1 cellular context compared by ENCODE assay signal in the genomic region with DNA sequence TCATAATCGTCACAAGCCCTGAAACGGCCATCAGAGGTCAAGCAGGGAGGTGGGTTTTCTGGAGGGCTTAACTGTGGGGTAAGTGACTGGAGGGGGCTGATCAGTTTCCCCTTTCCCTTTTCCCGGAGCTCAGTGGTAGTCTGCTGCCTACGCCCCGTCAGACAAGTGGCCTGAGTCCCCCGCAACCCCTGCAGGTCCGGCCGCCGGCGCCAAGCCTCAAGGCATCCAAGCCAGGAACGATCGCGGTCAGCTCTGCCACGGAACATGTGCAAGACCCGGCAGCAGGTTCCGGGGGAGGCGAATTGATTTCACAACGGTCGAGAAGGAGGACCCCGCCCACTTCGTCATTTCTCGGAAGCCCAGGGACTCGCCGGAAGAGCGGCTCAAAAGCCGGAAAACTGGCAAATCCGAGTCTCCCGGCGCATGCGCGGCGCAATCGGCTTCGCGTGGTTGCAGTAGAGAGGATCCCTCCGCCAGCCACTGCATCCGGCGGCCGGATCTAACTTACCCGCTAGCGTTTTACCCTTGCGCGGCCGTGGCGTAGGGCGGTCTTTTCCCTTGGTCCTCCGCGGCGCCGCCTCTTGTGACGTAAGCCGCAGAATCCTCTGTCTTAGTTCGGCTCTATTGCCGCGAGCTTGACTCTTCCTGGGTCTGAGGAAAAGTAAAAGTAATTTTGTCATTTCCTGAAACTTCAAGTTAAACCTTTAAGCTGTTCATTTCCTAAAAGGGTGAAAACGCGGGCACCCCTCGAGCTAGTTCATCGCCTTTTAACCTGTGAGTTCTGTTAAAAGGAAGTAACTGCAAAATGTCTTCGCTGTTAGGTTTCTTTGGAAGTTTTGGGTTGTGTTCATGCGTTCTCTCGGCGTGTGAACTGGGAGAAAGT.
TF ChIP-seq lines count a peak whose summit lies in the region.

No MANE protein-coding gene starts in this region.

TF ChIP-seq in HepG2, 621 proteins besides CTCF, POLR2A, EP300 and RAD21 (continued from another document and continues in another):
- TF ChIP-seq FLYWCH1 (CRISPR knock-in tag; IDR thresholded peaks at IDR 0.05) = no peak
- peak; percentile 58 for TF ChIP-seq PHF5A (CRISPR knock-in tag; IDR thresholded peaks at IDR 0.05; ENCODE audit: low read depth, unreplicated experiment)
- peak; percentile 97 for TF ChIP-seq MXD1 (CRISPR knock-in tag; IDR thresholded peaks at IDR 0.05)
- TF ChIP-seq MTF1 (CRISPR knock-in tag; IDR thresholded peaks at IDR 0.05) = 0 out of 2 replicates have a peak, but pooled peaks have one; percentile 38
- TF ChIP-seq KIAA2018 (CRISPR knock-in tag; IDR thresholded peaks at IDR 0.05; ENCODE audit: borderline replicate concordance) = no peak; the same call in 1 of the 2 replicates
- TF ChIP-seq ZNF543 (CRISPR knock-in tag; IDR thresholded peaks at IDR 0.05) = peak; percentile 85
- TF ChIP-seq, protein P1, sequence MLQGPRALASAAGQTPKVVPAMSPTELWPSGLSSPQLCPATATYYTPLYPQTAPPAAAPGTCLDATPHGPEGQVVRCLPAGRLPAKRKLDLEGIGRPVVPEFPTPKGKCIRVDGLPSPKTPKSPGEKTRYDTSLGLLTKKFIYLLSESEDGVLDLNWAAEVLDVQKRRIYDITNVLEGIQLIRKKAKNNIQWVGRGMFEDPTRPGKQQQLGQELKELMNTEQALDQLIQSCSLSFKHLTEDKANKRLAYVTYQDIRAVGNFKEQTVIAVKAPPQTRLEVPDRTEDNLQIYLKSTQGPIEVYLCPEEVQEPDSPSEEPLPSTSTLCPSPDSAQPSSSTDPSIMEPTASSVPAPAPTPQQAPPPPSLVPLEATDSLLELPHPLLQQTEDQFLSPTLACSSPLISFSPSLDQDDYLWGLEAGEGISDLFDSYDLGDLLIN (CRISPR knock-in tag; IDR thresholded peaks at IDR 0.05; ENCODE audit: borderline replicate concordance) = no peak; the same call in 1 of the 2 replicates
- peak; percentile 95 for TF ChIP-seq HOMEZ (CRISPR knock-in tag; IDR thresholded peaks at IDR 0.05; ENCODE audit: low read depth)
- peak; percentile 59; the same call in 1 of the 2 replicates for TF ChIP-seq ZNF292 (CRISPR knock-in tag; IDR thresholded peaks at IDR 0.05; ENCODE audit: borderline replicate concordance, low read depth)
- no peak for TF ChIP-seq LRRFIP1 (CRISPR knock-in tag; conservative IDR thresholded peaks at IDR 0.05)
- 0 out of 2 replicates have a peak, but pooled peaks have one; percentile 13 for TF ChIP-seq ARID3A (IDR thresholded peaks at IDR 0.05; ENCODE audit: low read depth, low read length)
- peak; percentile 76; the same call in 1 of the 2 replicates for TF ChIP-seq ZSCAN20 (CRISPR knock-in tag; IDR thresholded peaks at IDR 0.05; ENCODE audit: borderline replicate concordance)
- TF ChIP-seq RFX5 (IDR thresholded peaks at IDR 0.05; ENCODE audit: low read depth, low read length) = no peak
- peak; percentile 87 for TF ChIP-seq IKZF4 (CRISPR knock-in tag; IDR thresholded peaks at IDR 0.05; ENCODE audit: borderline replicate concordance, low read depth, not compliant biosample characterization)
- TF ChIP-seq, protein P2, sequence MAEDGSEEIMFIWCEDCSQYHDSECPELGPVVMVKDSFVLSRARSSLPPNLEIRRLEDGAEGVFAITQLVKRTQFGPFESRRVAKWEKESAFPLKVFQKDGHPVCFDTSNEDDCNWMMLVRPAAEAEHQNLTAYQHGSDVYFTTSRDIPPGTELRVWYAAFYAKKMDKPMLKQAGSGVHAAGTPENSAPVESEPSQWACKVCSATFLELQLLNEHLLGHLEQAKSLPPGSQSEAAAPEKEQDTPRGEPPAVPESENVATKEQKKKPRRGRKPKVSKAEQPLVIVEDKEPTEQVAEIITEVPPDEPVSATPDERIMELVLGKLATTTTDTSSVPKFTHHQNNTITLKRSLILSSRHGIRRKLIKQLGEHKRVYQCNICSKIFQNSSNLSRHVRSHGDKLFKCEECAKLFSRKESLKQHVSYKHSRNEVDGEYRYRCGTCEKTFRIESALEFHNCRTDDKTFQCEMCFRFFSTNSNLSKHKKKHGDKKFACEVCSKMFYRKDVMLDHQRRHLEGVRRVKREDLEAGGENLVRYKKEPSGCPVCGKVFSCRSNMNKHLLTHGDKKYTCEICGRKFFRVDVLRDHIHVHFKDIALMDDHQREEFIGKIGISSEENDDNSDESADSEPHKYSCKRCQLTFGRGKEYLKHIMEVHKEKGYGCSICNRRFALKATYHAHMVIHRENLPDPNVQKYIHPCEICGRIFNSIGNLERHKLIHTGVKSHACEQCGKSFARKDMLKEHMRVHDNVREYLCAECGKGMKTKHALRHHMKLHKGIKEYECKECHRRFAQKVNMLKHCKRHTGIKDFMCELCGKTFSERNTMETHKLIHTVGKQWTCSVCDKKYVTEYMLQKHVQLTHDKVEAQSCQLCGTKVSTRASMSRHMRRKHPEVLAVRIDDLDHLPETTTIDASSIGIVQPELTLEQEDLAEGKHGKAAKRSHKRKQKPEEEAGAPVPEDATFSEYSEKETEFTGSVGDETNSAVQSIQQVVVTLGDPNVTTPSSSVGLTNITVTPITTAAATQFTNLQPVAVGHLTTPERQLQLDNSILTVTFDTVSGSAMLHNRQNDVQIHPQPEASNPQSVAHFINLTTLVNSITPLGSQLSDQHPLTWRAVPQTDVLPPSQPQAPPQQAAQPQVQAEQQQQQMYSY (CRISPR knock-in tag; IDR thresholded peaks at IDR 0.05) = peak; percentile 95
- peak; percentile 66; the same call in 1 of the 2 replicates for TF ChIP-seq SSRP1 (CRISPR knock-in tag; IDR thresholded peaks at IDR 0.05)
- TF ChIP-seq NFRKB (IDR thresholded peaks at IDR 0.05) = no peak
- TF ChIP-seq ZNF569 (CRISPR knock-in tag; IDR thresholded peaks at IDR 0.05; ENCODE audit: borderline replicate concordance) = peak; percentile 90
- TF ChIP-seq TBX3 (IDR thresholded peaks at IDR 0.05; ENCODE audit: borderline replicate concordance) = peak; percentile 61; the same call in 1 of the 2 replicates
- peak; percentile 99 for TF ChIP-seq ZNF605 (CRISPR knock-in tag; IDR thresholded peaks at IDR 0.05)
- TF ChIP-seq, protein P3, sequence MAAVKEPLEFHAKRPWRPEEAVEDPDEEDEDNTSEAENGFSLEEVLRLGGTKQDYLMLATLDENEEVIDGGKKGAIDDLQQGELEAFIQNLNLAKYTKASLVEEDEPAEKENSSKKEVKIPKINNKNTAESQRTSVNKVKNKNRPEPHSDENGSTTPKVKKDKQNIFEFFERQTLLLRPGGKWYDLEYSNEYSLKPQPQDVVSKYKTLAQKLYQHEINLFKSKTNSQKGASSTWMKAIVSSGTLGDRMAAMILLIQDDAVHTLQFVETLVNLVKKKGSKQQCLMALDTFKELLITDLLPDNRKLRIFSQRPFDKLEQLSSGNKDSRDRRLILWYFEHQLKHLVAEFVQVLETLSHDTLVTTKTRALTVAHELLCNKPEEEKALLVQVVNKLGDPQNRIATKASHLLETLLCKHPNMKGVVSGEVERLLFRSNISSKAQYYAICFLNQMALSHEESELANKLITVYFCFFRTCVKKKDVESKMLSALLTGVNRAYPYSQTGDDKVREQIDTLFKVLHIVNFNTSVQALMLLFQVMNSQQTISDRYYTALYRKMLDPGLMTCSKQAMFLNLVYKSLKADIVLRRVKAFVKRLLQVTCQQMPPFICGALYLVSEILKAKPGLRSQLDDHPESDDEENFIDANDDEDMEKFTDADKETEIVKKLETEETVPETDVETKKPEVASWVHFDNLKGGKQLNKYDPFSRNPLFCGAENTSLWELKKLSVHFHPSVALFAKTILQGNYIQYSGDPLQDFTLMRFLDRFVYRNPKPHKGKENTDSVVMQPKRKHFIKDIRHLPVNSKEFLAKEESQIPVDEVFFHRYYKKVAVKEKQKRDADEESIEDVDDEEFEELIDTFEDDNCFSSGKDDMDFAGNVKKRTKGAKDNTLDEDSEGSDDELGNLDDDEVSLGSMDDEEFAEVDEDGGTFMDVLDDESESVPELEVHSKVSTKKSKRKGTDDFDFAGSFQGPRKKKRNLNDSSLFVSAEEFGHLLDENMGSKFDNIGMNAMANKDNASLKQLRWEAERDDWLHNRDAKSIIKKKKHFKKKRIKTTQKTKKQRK (IDR thresholded peaks at IDR 0.05; ENCODE audit: low read length) = no peak
- TF ChIP-seq PPARG (CRISPR knock-in tag; conservative IDR thresholded peaks at IDR 0.05) = peak; percentile 83
- no peak; the same call in 1 of the 2 replicates for TF ChIP-seq ZNF256 (CRISPR knock-in tag; conservative IDR thresholded peaks at IDR 0.05)
